In the genomic region with DNA sequence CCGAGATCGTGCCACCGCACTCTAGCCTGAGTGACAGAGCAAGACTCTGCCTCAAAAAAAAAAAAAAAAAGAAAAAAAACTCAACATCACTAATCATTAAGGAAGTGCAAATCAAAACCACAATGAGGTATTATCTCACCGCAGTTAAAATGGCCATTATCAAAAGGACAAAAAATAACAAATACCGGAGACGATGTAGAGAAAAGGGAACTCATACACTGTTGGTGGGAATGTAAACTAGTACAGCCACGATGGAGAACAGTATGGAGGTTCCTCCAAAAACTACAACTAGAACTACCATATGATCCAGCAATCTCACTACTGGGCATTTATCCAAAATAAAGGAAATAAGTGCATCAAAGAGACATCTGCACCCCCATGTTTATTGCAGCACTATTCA, we compare ENCODE assay signal across 22 cellular contexts.
"Had no signal": no experiment of that assay in that cellular context is flagged by ENCODE, and none has a peak within 500 bp of the region (broad histone marks: within the 10 kb centered on the region; RNA-seq: fewer than 3 reads in every experiment).

No MANE protein-coding gene starts in this region.

- H3K4me1 ChIP-seq: neural progenitor cell, testis had no signal

- H3K9me3 ChIP-seq: heart left ventricle, testis, uterus had no signal

- H3K4me3 Mint-ChIP-seq: activated CD4-positive, alpha-beta T cell treated with anti-CD3 and anti-CD28 coated beads, Interleukin-2, amount 10 ng/mL, durations not matched to agents 7 days and 5 days; activated CD8-positive, alpha-beta T cell treated with anti-CD3 and anti-CD28 coated beads, Interleukin-2, amount 10 ng/mL, durations not matched to agents 7 days and 5 days; activated naive CD8-positive, alpha-beta T cell treated with anti-CD3 and anti-CD28 coated beads for 36 hours; endodermal cell; neural progenitor cell; stimulated activated memory B cell treated with anti-CD40 and anti-IgM and Interleukin-4, amounts not matched to agents 10 μg/mL and 1 μg/mL and 100 μg/mL, for 72 hours; T-helper 1 cell treated with Interleukin-12 subunit alpha and Interleukin-12 subunit beta and Interleukin-4 antibody, amounts not matched to agents 30 μg/mL and 1 μg/mL, for 36 hours had no signal

- H3K9me3 Mint-ChIP-seq: stimulated activated memory B cell treated with anti-CD40 and anti-IgM and Interleukin-4, amounts not matched to agents 10 μg/mL and 1 μg/mL and 100 μg/mL, for 72 hours had no signal

- H3K9ac ChIP-seq: neural progenitor cell had no signal

- H2AFZ ChIP-seq: neural progenitor cell had no signal

- H3K27ac Mint-ChIP-seq: activated CD4-positive, alpha-beta T cell treated with anti-CD3 and anti-CD28 coated beads, Interleukin-2, amount 10 ng/mL, durations not matched to agents 7 days and 5 days; activated CD8-positive, alpha-beta T cell treated with anti-CD3 and anti-CD28 coated beads, Interleukin-2, amount 10 ng/mL, durations not matched to agents 7 days and 5 days; activated naive CD8-positive, alpha-beta T cell treated with anti-CD3 and anti-CD28 coated beads for 36 hours; activated T-helper 2 cell treated with anti-CD3 and anti-CD28 coated beads, Interferon-gamma antibody, Interleukin-2, Interleukin-4, amounts not matched to agents 10 μg/mL and 5 μg/mL and 100 μg/mL, durations not matched to agents 14 hours and 24 hours and 36 hours; endodermal cell; neural progenitor cell had no signal

- H3K27ac ChIP-seq: neural progenitor cell, testis, uterus, VCaP had no signal

- DNase-seq: activated CD4-positive, alpha-beta T cell treated with anti-CD3 and anti-CD28 coated beads, Interleukin-2, amount 10 ng/mL, durations not matched to agents 7 days and 5 days; activated CD8-positive, alpha-beta T cell treated with anti-CD3 and anti-CD28 coated beads, Interleukin-2, amount 10 ng/mL, durations not matched to agents 7 days and 5 days; activated naive CD4-positive, alpha-beta T cell; activated naive CD8-positive, alpha-beta T cell treated with anti-CD3 and anti-CD28 coated beads for 36 hours; amniotic stem cell; cerebellar nuclear complex; endodermal cell; heart left ventricle; mesenchymal stem cell; posterior cingulate gyrus; small intestine; testis; trophoblast cell; uterus had no signal

- ATAC-seq: activated CD8-positive, alpha-beta T cell treated with anti-CD3 and anti-CD28 coated beads, Interleukin-2, amount 10 ng/mL, durations not matched to agents 7 days and 5 days; heart left ventricle; sciatic nerve; stimulated activated memory B cell treated with anti-CD40 and anti-IgM and Interleukin-4, amounts not matched to agents 10 μg/mL and 1 μg/mL and 100 μg/mL, for 72 hours had no signal

- FAIRE-seq: islet of Langerhans, small intestine had no signal

- H3K4me2 ChIP-seq: neural progenitor cell had no signal

- H3K4me3 ChIP-seq: coronary artery, heart left ventricle, neural progenitor cell, testis, uterus had no signal

- H3K27me3 ChIP-seq: heart left ventricle, neural progenitor cell, testis, uterus had no signal

- H3K27me3 Mint-ChIP-seq: activated CD4-positive, alpha-beta T cell treated with anti-CD3 and anti-CD28 coated beads, Interleukin-2, amount 10 ng/mL, durations not matched to agents 7 days and 5 days; activated naive CD8-positive, alpha-beta T cell treated with anti-CD3 and anti-CD28 coated beads for 36 hours; stimulated activated memory B cell treated with anti-CD40 and anti-IgM and Interleukin-4, amounts not matched to agents 10 μg/mL and 1 μg/mL and 100 μg/mL, for 72 hours had no signal

- H3K36me3 ChIP-seq: heart left ventricle, neural progenitor cell, uterus had no signal
